1 cellular context compared by ENCODE assay signal in genomic region chr10:112562803-112563663, GRCh38.
TF ChIP-seq lines count a peak whose summit lies in the region.

No MANE protein-coding gene starts in this region.

TF ChIP-seq in HepG2, 621 proteins besides CTCF, POLR2A, EP300 and RAD21 (continued from another document and continues in another):
- TF ChIP-seq ZBTB34 (CRISPR knock-in tag; IDR thresholded peaks at IDR 0.05) (no peak), ZNF704 (CRISPR knock-in tag; IDR thresholded peaks at IDR 0.05; ENCODE audit: borderline replicate concordance) (no peak), ZBTB4 (CRISPR knock-in tag; IDR thresholded peaks at IDR 0.05; ENCODE audit: borderline replicate concordance) (no peak), ZFX (CRISPR knock-in tag; IDR thresholded peaks at IDR 0.05; ENCODE audit: low read depth) (no peak), ZNF362 (CRISPR knock-in tag; IDR thresholded peaks at IDR 0.05; ENCODE audit: borderline replicate concordance) (peak; percentile 78; the same call in 1 of the 2 replicates), ZBTB37 (CRISPR knock-in tag; IDR thresholded peaks at IDR 0.05) (no peak), ZNF281 (CRISPR knock-in tag; IDR thresholded peaks at IDR 0.05; ENCODE audit: borderline replicate concordance) (no peak), TBP (CRISPR knock-in tag; IDR thresholded peaks at IDR 0.05) (no peak), SNAPC5 (CRISPR knock-in tag; IDR thresholded peaks at IDR 0.05; ENCODE audit: borderline replicate concordance) (no peak), TOE1 (CRISPR knock-in tag; IDR thresholded peaks at IDR 0.05) (no peak), ZFP37 (CRISPR knock-in tag; IDR thresholded peaks at IDR 0.05; ENCODE audit: borderline replicate concordance) (no peak), DMTF1 (CRISPR knock-in tag; IDR thresholded peaks at IDR 0.05) (no peak), GLI4 (CRISPR knock-in tag; IDR thresholded peaks at IDR 0.05; ENCODE audit: borderline replicate concordance) (no peak), WIZ (CRISPR knock-in tag; IDR thresholded peaks at IDR 0.05) (no peak), LCORL (IDR thresholded peaks at IDR 0.05) (no peak), LCORL (CRISPR knock-in tag; IDR thresholded peaks at IDR 0.05) (peak; percentile 26; the same call in 1 of the 2 replicates), PHF20 (CRISPR knock-in tag; IDR thresholded peaks at IDR 0.05) (no peak), SP5 (CRISPR knock-in tag; IDR thresholded peaks at IDR 0.05; ENCODE audit: borderline replicate concordance, low read depth) (peak; percentile 53; the same call in 1 of the 2 replicates), ZNF747 (CRISPR knock-in tag; IDR thresholded peaks at IDR 0.05; ENCODE audit: borderline replicate concordance) (no peak), ZNF432 (CRISPR knock-in tag; IDR thresholded peaks at IDR 0.05; ENCODE audit: borderline replicate concordance) (no peak), ZNF772 (CRISPR knock-in tag; IDR thresholded peaks at IDR 0.05) (no peak), MAX (IDR thresholded peaks at IDR 0.05) (peak; percentile 28; the same call in 1 of the 2 replicates), ZNF503 (CRISPR knock-in tag; IDR thresholded peaks at IDR 0.05) (peak; percentile 84; the same call in 1 of the 2 replicates), JUNB (CRISPR knock-in tag; IDR thresholded peaks at IDR 0.05; ENCODE audit: borderline replicate concordance) (no peak), ZNF207 (IDR thresholded peaks at IDR 0.05; ENCODE audit: borderline replicate concordance) (no peak), KDM3A (CRISPR knock-in tag; IDR thresholded peaks at IDR 0.05; ENCODE audit: low read depth) (no peak), PBX2 (CRISPR knock-in tag; IDR thresholded peaks at IDR 0.05) (no peak), ZSCAN22 (CRISPR knock-in tag; IDR thresholded peaks at IDR 0.05) (no peak), PHB2 (IDR thresholded peaks at IDR 0.05; ENCODE audit: partially characterized antibody) (no peak), ZNF280B (CRISPR knock-in tag; IDR thresholded peaks at IDR 0.05; ENCODE audit: borderline replicate concordance) (no peak), SYNCRIP (IDR thresholded peaks at IDR 0.05; ENCODE audit: insufficient read depth, low read depth, low read length) (no peak), FLYWCH1 (CRISPR knock-in tag; IDR thresholded peaks at IDR 0.05) (no peak), PHF21A (CRISPR knock-in tag; IDR thresholded peaks at IDR 0.05) (peak; percentile 37; the same call in 1 of the 2 replicates), ZFAT (CRISPR knock-in tag; conservative IDR thresholded peaks at IDR 0.05) (no peak), ZBTB3 (CRISPR knock-in tag; IDR thresholded peaks at IDR 0.05; ENCODE audit: borderline replicate concordance, low read depth) (no peak), ZNF768 (CRISPR knock-in tag; IDR thresholded peaks at IDR 0.05) (no peak), FOXC1 (CRISPR knock-in tag; IDR thresholded peaks at IDR 0.05; ENCODE audit: borderline replicate concordance) (no peak), NCOA1 (CRISPR knock-in tag; IDR thresholded peaks at IDR 0.05) (no peak), ZMAT3 (CRISPR knock-in tag; conservative IDR thresholded peaks at IDR 0.05) (no peak)
